ENCODE assay signal across 8 cellular contexts in genomic region chr12:24586293-24586692, GRCh38.
"Had no signal": no experiment of that assay in that cellular context is flagged by ENCODE, and none has a peak within 500 bp of the region (broad histone marks: within the 10 kb centered on the region; RNA-seq: fewer than 3 reads in every experiment).

No MANE protein-coding gene starts in this region.

- FAIRE-seq: HepG2 had no signal

- DNase-seq: GOT3, H7, HFFc6, KG1 had no signal

- H3K36me3 ChIP-seq: HAP-1 had no signal

- H3K4me3 ChIP-seq: HAP-1 had no signal

- ATAC-seq: HCT116, HepG2 had no signal

- H3K9me3 ChIP-seq: HAP-1 had no signal

- H3K27ac ChIP-seq: HL-60 had no signal
